In the genomic region with DNA sequence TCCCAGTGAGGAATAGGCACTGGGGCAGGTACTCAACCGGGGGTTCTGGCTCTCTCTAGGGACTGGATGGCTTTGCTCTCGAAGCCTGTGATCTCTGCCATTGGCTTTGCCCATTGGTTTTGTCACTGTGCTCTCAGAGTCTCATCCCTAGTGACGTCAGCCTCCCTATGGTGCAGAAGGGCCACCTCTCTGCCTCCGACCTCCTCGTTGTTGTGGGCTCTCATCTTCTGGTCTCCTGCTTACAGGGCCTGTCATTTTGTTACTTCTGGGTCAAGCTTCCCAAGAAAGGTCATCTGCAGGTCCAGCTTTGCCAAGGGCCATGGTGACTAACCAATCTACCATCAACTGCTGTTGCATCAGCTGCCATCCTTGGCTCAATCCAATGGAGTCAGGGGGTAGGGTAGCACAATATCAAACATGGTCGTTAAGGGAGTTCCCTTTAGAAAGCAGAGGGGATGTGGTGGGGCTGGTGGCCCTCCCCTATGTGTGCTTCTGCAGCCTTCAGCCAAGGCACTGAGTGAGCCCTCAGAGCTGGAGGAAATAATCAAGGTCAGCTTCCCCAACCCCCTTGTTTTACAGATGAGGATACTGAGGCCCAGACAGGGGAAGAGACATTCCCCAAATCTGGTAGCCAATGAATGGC, we compare ENCODE assay signal across 24 cellular contexts.
"Had no signal": no experiment of that assay in that cellular context is flagged by ENCODE, and none has a peak within 500 bp of the region (broad histone marks: within the 10 kb centered on the region; RNA-seq: fewer than 3 reads in every experiment).

No MANE protein-coding gene starts in this region.

- H3K4me1 ChIP-seq: Peyer's patch, SJCRH30 had no signal

- H3K9me3 ChIP-seq: SJCRH30 had no signal

- FAIRE-seq: HTR-8/SVneo had no signal

- H3K27me3 ChIP-seq: Peyer's patch had no signal

- ATAC-seq: PC-3, Right ventricle myocardium inferior, SK-N-SH treated with all-trans-retinoic acid at 6 μM for 48 hours had no signal

- H3K4me2 ChIP-seq: KMS-11 had no signal

- DNase-seq: IMR-90, Kasumi-1, MM.1S, NCI-H1092 treated with DMSO at 0.1 percent for 48 hours, NCI-H1436, NCI-H187, NCI-H2029, NCI-H2081 treated with DMSO at 0.1 percent for 48 hours, NCI-H2171, NCI-H226, NCI-H446, NCI-H510A, NCI-H524 treated with DMSO at 0.1 percent for 48 hours, NCI-H69, NCI-H774, PC-3, Peyer's patch, SHP77 treated with DMSO at 0.1 percent for 48 hours, SJCRH30 had no signal

- H3K4me3 ChIP-seq: Peyer's patch, SJCRH30 had no signal

- H3K36me3 ChIP-seq: Peyer's patch, SJCRH30 had no signal

- H3K27ac ChIP-seq: HL-60, KMS-11, Peyer's patch, SJCRH30 had no signal

- H3K9ac ChIP-seq: KMS-11 had no signal
